12 cellular contexts compared by ENCODE assay signal in genomic region chr19:1063909-1064660, GRCh38. TPM values are rescaled to one million over a fixed set of nuclear protein-coding genes. Genes with fewer than 3 reads are reported as not detected.
DNase-seq lines count a peak whose midpoint lies in the region; ATAC-seq, FAIRE-seq and TF ChIP-seq lines count a peak whose summit lies in the region.
"Had no signal": no experiment of that assay in that cellular context is flagged by ENCODE, and none has a peak within 500 bp of the region (broad histone marks: within the 10 kb centered on the region; RNA-seq: fewer than 3 reads in every experiment).

No MANE protein-coding gene starts in this region.

- no peaks in the 10 kb centered on the region for H4K20me1 ChIP-seq in MM.1S (ENCODE audit: insufficient read depth, low read length)

- H3K27ac ChIP-seq in MM.1S (ENCODE audit: low read length) (no peak overlapping the region), iPS DF 6.9 (ENCODE audit: low read length) (no peak overlapping the region), spleen (peak overlapping the region in 2 of 8 donors; percentile 97 to 98)
- H3K27ac ChIP-seq: brain microvascular endothelial cell, tibial nerve had no signal

- DNase-seq in NCI-H748 (lab: John Stamatoyannopoulos, UW; ENCODE audit: unreplicated experiment) (peak; percentile 49), NCI-H748 treated with DMSO at 0.1 percent for 48 hours (lab: John Stamatoyannopoulos, UW) (no peak), MM.1S (no peak), iPS DF 6.9 (ENCODE audit: low read depth, low spot score) (no peak), spleen (peak; percentile 83), D721Med (ENCODE audit: insufficient read length, low spot score) (no peak), left lobe of liver (ENCODE audit: low spot score) (no peak), HK-2 (ENCODE audit: unreplicated experiment) (no peak)
- DNase-seq: brain microvascular endothelial cell; NCI-H1417 treated with DMSO at 0.1 percent for 48 hours; NK-92 treated with Interleukin-12 subunit alpha and Interleukin-12 subunit beta, amount 100 ng/mL, for 24 hours had no signal

- FAIRE-seq in D721Med (lab: Jason Lieb, UNC), result no peak

- no peaks in the 10 kb centered on the region for H3K36me3 ChIP-seq in MM.1S (replicated peaks; ENCODE audit: insufficient read depth, low read length)
- no peaks in the 10 kb centered on the region for H3K36me3 ChIP-seq in iPS DF 6.9 (ENCODE audit: control insufficient read depth, insufficient read depth, low read length)
- peaks cover 0 to 22% (median under 1%) of the 10 kb centered on the region in 6 donors for H3K36me3 ChIP-seq in spleen
- H3K36me3 ChIP-seq: brain microvascular endothelial cell had no signal

- H2AFZ ChIP-seq in MM.1S (ENCODE audit: low read length), result no peak overlapping the region

- ATAC-seq in left lobe of liver, result no peak

- no peak for TF ChIP-seq POLR2A in spleen (IDR thresholded peaks at IDR 0.05)

- H3K4me1 ChIP-seq in MM.1S (ENCODE audit: low read length) (peaks cover 17% of the 10 kb centered on the region; the same call in 1 of the 2 replicates), iPS DF 6.9 (ENCODE audit: control insufficient read depth, insufficient read depth, low read length) (peaks cover 8% of the 10 kb centered on the region), spleen (peaks cover 29 to 59% (median 51%) of the 10 kb centered on the region in 6 donors)

- no peaks in the 10 kb centered on the region for H3K27me3 ChIP-seq in MM.1S (replicated peaks; ENCODE audit: insufficient read depth, low read length)
- H3K27me3 ChIP-seq in iPS DF 6.9 (ENCODE audit: control insufficient read depth, insufficient read depth, low read length), result no peaks in the 10 kb centered on the region
- peaks cover 0 to 10% (median 0%) of the 10 kb centered on the region in 7 donors for H3K27me3 ChIP-seq in spleen (replicated peaks in 1 of 7)
- H3K27me3 ChIP-seq: brain microvascular endothelial cell had no signal

- peaks cover 51% of the 10 kb centered on the region for H3F3A ChIP-seq in MM.1S (ENCODE audit: insufficient read depth, low read length)

- H3K4me3 ChIP-seq in MM.1S (ENCODE audit: low read length) (no peak overlapping the region), iPS DF 6.9 (ENCODE audit: low read length) (peak overlapping the region; percentile 28; the same call in 1 of the 2 replicates), spleen (peak overlapping the region in 1 of 8 donors; percentile 88)
- H3K4me3 ChIP-seq: tibial nerve had no signal

- peaks cover 25% of the 10 kb centered on the region for H3K79me2 ChIP-seq in MM.1S (ENCODE audit: low read length)

- H3K9me2 ChIP-seq in MM.1S (replicated peaks; ENCODE audit: insufficient read depth, low read length), result no peaks in the 10 kb centered on the region

- TF ChIP-seq CTCF in MM.1S (IDR thresholded peaks at IDR 0.05; ENCODE audit: low read length), result no peak
- no peak for TF ChIP-seq CTCF in spleen (IDR thresholded peaks at IDR 0.05 in 8 of 11, conservative IDR thresholded peaks at IDR 0.05 in 3 of 11)
- no peak for TF ChIP-seq CTCF in D721Med (IDR thresholded peaks at IDR 0.05; ENCODE audit: insufficient read depth, missing control alignments)

- peak overlapping the region; percentile 46; the same call in 1 of the 2 replicates for H3K4me2 ChIP-seq in MM.1S (ENCODE audit: low read depth, low read length)

- H3K9me3 ChIP-seq in MM.1S (replicated peaks; ENCODE audit: insufficient read depth, low read length) (no peaks in the 10 kb centered on the region), iPS DF 6.9 (ENCODE audit: control insufficient read depth, insufficient read depth, low read length) (no peaks in the 10 kb centered on the region), spleen (peaks cover 0 to 12% (median 7%) of the 10 kb centered on the region in 8 donors)

- WGBS in iPS DF 6.9 (ENCODE audit: insufficient coverage, insufficient read length), result no CpG with 5 or more reads among the region's 37 CpGs
- whole genome bisulfite sequencing in spleen, 5 donors, result 73 to 91% (median 84%) methylated on average over 37 of the region's 37 CpGs

- intact Hi-C loops in spleen (cut with DNase I; ENCODE audit: low total_unique reads), result no loop called here

- no peak overlapping the region for H3K9ac ChIP-seq in MM.1S (ENCODE audit: low read length)

RNA-seq across cellular contexts. Expression of gene ARHGAP45, which starts 2.9 kb away (rescaled TPM):
- total RNA-seq in spleen (100 to 1,000 TPM; 161 to 258 (median 237) TPM), left lobe of liver (5.1 TPM)
- 100 to 1,000 TPM; 205 to 356 (median 329) TPM for polyA plus RNA-seq in spleen

RNA-seq across cellular contexts. Expression of gene ABCA7, which starts 24.2 kb away (rescaled TPM):
- 100 to 1,000 TPM in 3 of 7 donors, 10 to 100 TPM in 4; 64.6 to 162 (median 94.7) TPM for total RNA-seq in spleen
- 100 to 1,000 TPM in 2 of 3 donors, 10 to 100 TPM in 1; 67.5 to 197 (median 152) TPM for polyA plus RNA-seq in spleen
- 10.4 TPM for total RNA-seq in left lobe of liver

RNA-seq across cellular contexts. Expression of gene POLR2E, which starts 31.1 kb away (rescaled TPM):
- total RNA-seq in spleen (100 to 1,000 TPM; 106 to 152 (median 123) TPM), left lobe of liver (143 TPM)
- 100 to 1,000 TPM in 2 of 3 donors, 10 to 100 TPM in 1; 70.8 to 144 (median 105) TPM for polyA plus RNA-seq in spleen

RNA-seq across cellular contexts. Expression of gene CNN2, which starts 37.7 kb away (rescaled TPM):
- total RNA-seq in spleen, result 100 to 1,000 TPM; 102 to 296 (median 233) TPM
- polyA plus RNA-seq in spleen, result 100 to 1,000 TPM; 126 to 147 (median 140) TPM
- total RNA-seq in left lobe of liver, result 23.2 TPM

RNA-seq across cellular contexts. Expression of gene GPX4, which starts 39.7 kb away (rescaled TPM):
- total RNA-seq in spleen (100 to 1,000 TPM; 138 to 275 (median 216) TPM), left lobe of liver (247 TPM)
- 100 to 1,000 TPM; 480 to 562 (median 522) TPM for polyA plus RNA-seq in spleen

Comparison
In these comparisons a context has a peak if more than half of its experiments do, and no peak if none do; other contexts are left out.
1. DNase-seq: peak in NCI-H748 (single experiment) and spleen (single experiment); none in NCI-H748 treated with DMSO at 0.1 percent for 48 hours (single experiment), MM.1S (single experiment), iPS DF 6.9 (single experiment), D721Med (single experiment), left lobe of liver (single experiment) and HK-2 (single experiment).
2. RNA of gene ARHGAP45, which starts 2.9 kb away (total RNA-seq): 161 to 258 TPM in spleen; 5.1 TPM in left lobe of liver (single experiment); every median in the first group is over 10 times any median in the second.